Comparison of ENCODE assay signal across 12 cellular contexts in the genomic region with DNA sequence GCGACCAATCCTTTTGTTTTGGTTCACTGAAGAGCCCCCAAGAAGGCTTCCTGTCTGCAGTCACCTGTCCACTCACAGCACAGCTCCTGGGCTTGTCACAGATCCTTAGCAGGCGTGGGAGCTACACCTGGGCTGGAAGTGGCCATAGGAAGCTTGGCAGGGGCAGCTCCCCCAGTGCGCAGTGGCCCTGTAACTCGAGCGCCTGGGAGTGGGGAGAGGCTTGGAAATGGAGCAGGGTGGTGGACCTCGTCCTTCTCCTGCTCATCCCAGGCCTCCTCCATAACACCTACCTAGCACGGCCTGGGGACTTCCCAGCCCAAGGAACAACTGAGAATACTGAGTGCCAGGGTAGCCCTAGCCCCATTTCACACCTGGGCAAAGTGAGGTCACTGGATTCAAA. TPM values are rescaled to one million over a fixed set of nuclear protein-coding genes. Genes with fewer than 3 reads are reported as not detected.
A peak's percentile ranks its signal among the peaks of the same experiment; 100 is the strongest.
DNase-seq lines count a peak whose midpoint lies in the region; ATAC-seq and TF ChIP-seq lines count a peak whose summit lies in the region.
"Had no signal": no experiment of that assay in that cellular context is flagged by ENCODE, and none has a peak within 500 bp of the region (broad histone marks: within the 10 kb centered on the region; RNA-seq: fewer than 3 reads in every experiment).

No MANE protein-coding gene starts in this region.

- H3K36me3 ChIP-seq in DND-41 (ENCODE audit: insufficient read depth, low read length) (no peaks in the 10 kb centered on the region), OCI-LY7 (ENCODE audit: insufficient read depth, low read length) (no peaks in the 10 kb centered on the region), gastroesophageal sphincter (no peaks in the 10 kb centered on the region), BE2C (no peaks in the 10 kb centered on the region)
- H3K36me3 ChIP-seq: SJSA1 had no signal

- H3K79me2 ChIP-seq in DND-41 (ENCODE audit: insufficient read depth, low read length) (no peaks in the 10 kb centered on the region), OCI-LY7 (ENCODE audit: insufficient read depth, low read depth, low read length) (no peaks in the 10 kb centered on the region)

- H4K20me1 ChIP-seq in DND-41 (ENCODE audit: insufficient read depth, low read length) (no peaks in the 10 kb centered on the region), OCI-LY7 (ENCODE audit: insufficient read depth, low read length) (no peaks in the 10 kb centered on the region)

- TF ChIP-seq CTCF in DND-41 (IDR thresholded peaks at IDR 0.05; ENCODE audit: borderline replicate concordance, extremely low read depth, low read length, poor library complexity, severe bottlenecking) = no peak
- no peak for TF ChIP-seq CTCF in OCI-LY7 (conservative IDR thresholded peaks at IDR 0.05; ENCODE audit: low read length)
- TF ChIP-seq CTCF in gastroesophageal sphincter (IDR thresholded peaks at IDR 0.05) = no peak
- TF ChIP-seq CTCF in osteocyte (IDR thresholded peaks at IDR 0.05) = no peak
- no peak for TF ChIP-seq CTCF in BE2C (IDR thresholded peaks at IDR 0.05; ENCODE audit: low read depth, low read length)

- TF ChIP-seq POLR2A in gastroesophageal sphincter (IDR thresholded peaks at IDR 0.05) = no peak

- H3K36me3 Mint-ChIP-seq in osteocyte (ENCODE audit: unreplicated experiment) = no peaks in the 10 kb centered on the region
- H3K36me3 Mint-ChIP-seq: CD8-positive, alpha-beta T cell had no signal

- no peak overlapping the region for H3K4me3 Mint-ChIP-seq in osteocyte (ENCODE audit: unreplicated experiment)
- H3K4me3 Mint-ChIP-seq: CD8-positive, alpha-beta T cell had no signal

- intact Hi-C loops in OCI-LY7 (cut with micrococcal nuclease; ENCODE audit: unreplicated experiment) = loop anchor here (5.0 kb wide), 1 partner anchor 579 kb away; no protein-coding TSS in a partner anchor

- DNase-seq in DND-41 = no peak
- no peak for DNase-seq in OCI-LY7 (ENCODE audit: low spot score)
- peak; percentile 73 for DNase-seq in osteocyte (ENCODE audit: extremely low spot score, unreplicated experiment)
- no peak for DNase-seq in BE2C
- DNase-seq in NCI-H1417 treated with DMSO at 0.1 percent for 48 hours (lab: John Stamatoyannopoulos, UW) = no peak
- DNase-seq: GF-D8 had no signal

- H3K9me3 ChIP-seq in DND-41 (ENCODE audit: insufficient read depth, low read length, severe bottlenecking) = no peaks in the 10 kb centered on the region
- H3K9me3 ChIP-seq in OCI-LY7 (ENCODE audit: low read length) = no peaks in the 10 kb centered on the region
- H3K9me3 ChIP-seq in gastroesophageal sphincter = no peaks in the 10 kb centered on the region
- H3K9me3 ChIP-seq in BE2C = no peaks in the 10 kb centered on the region
- H3K9me3 ChIP-seq: SJSA1 had no signal

- POLR2A ChIA-PET in OCI-LY7 (lab: Charles Lee) = interaction anchor here (1.2 to 1.5 kb wide), 2 partner anchors 55 to 96 kb away, joined by 3 read pairs; no protein-coding TSS in a partner anchor

- no peaks in the 10 kb centered on the region for H3K4me1 ChIP-seq in DND-41 (ENCODE audit: insufficient read depth, low read length)
- no peaks in the 10 kb centered on the region for H3K4me1 ChIP-seq in OCI-LY7 (ENCODE audit: insufficient read depth, low read length, poor library complexity, severe bottlenecking)
- peaks cover 0 to 8% (median 0%) of the 10 kb centered on the region in 3 donors for H3K4me1 ChIP-seq in gastroesophageal sphincter
- H3K4me1 ChIP-seq in BE2C = no peaks in the 10 kb centered on the region

- TF ChIP-seq EP300 in gastroesophageal sphincter (IDR thresholded peaks at IDR 0.05) = no peak

- H3K4me2 ChIP-seq in DND-41 (ENCODE audit: insufficient read depth, low read length) (no peak overlapping the region), OCI-LY7 (ENCODE audit: low read length) (no peak overlapping the region)

- H2AFZ ChIP-seq in DND-41 (ENCODE audit: low read depth, low read length) = 0 out of 2 replicates have a peak overlapping the region, but pooled peaks have one; percentile 45
- peak overlapping the region; percentile 34; the same call in 1 of the 2 replicates for H2AFZ ChIP-seq in OCI-LY7 (ENCODE audit: low read length)

- H3K27ac ChIP-seq in DND-41 (ENCODE audit: low read length) (no peak overlapping the region), OCI-LY7 (ENCODE audit: low read depth, low read length, poor library complexity, severe bottlenecking) (no peak overlapping the region), gastroesophageal sphincter (no peak overlapping the region)
- H3K27ac ChIP-seq: RWPE1, SJSA1 had no signal

- H3K27me3 ChIP-seq in DND-41 (ENCODE audit: insufficient read depth, low read length, poor library complexity) (no peaks in the 10 kb centered on the region), gastroesophageal sphincter (peaks cover 18% of the 10 kb centered on the region), BE2C (no peaks in the 10 kb centered on the region)
- H3K27me3 ChIP-seq: SJSA1 had no signal

- H3K4me3 ChIP-seq in DND-41 (ENCODE audit: low read depth in 1 of 2, low read length in 2 of 2) (no peak overlapping the region), OCI-LY7 (ENCODE audit: low read depth, low read length, poor library complexity, severe bottlenecking) (no peak overlapping the region), gastroesophageal sphincter (no peak overlapping the region), BE2C (ENCODE audit: low read depth, low read length) (no peak overlapping the region)
- H3K4me3 ChIP-seq: SJSA1 had no signal

- CTCF ChIA-PET in OCI-LY7 (lab: Charles Lee; ENCODE audit: unreplicated experiment) = interaction anchor here (1.7 kb wide), 1 partner anchor 61 kb away, joined by 14 read pairs; no protein-coding TSS in a partner anchor

- no peaks in the 10 kb centered on the region for H3K4me1 Mint-ChIP-seq in osteocyte (ENCODE audit: unreplicated experiment)

- no peaks in the 10 kb centered on the region for H3K9me3 Mint-ChIP-seq in osteocyte (ENCODE audit: unreplicated experiment)
- H3K9me3 Mint-ChIP-seq: CD8-positive, alpha-beta T cell had no signal

- no peaks in the 10 kb centered on the region for H3K9me2 ChIP-seq in OCI-LY7 (ENCODE audit: insufficient read depth, low read length)

- no peak overlapping the region for H3K9ac ChIP-seq in DND-41 (ENCODE audit: low read depth, low read length)

- no peak overlapping the region for H3K27ac Mint-ChIP-seq in osteocyte (ENCODE audit: unreplicated experiment)
- H3K27ac Mint-ChIP-seq: CD8-positive, alpha-beta T cell had no signal

- no TSS peak for BruUV-seq in OCI-LY7 (replicated peaks; lab: Mats Ljungman, UMichigan)

- H3K27me3 Mint-ChIP-seq in osteocyte (ENCODE audit: unreplicated experiment) = peaks cover 33% of the 10 kb centered on the region

- WGBS in gastroesophageal sphincter (ENCODE audit: low coverage in 1 of 2), 2 donors = 40% methylated on average over 3 of the region's 7 CpGs; no CpG with 5 or more reads in 1 of the 2 donors

- ATAC-seq in DND-41 (ENCODE audit: insufficient read depth, low read depth) (no peak), gastroesophageal sphincter (peak; percentile 7), HG02623 (IDR thresholded peaks at IDR 0.05; ENCODE audit: unreplicated experiment) (no peak)

RNA-seq across cellular contexts. Expression of gene TGM7, which starts 16.0 kb away (rescaled TPM):
- total RNA-seq in OCI-LY7 (2014; rRNA removed; shearing (Covaris generic)) = not detected in 2 replicates
- not detected in 2 replicates for total RNA-seq in OCI-LY7 (2022)
- not detected for total RNA-seq in gastroesophageal sphincter
- total RNA-seq in osteocyte = not detected in 2 replicates
- polyA plus RNA-seq in BE2C (2012; ENCODE audit: insufficient read depth, insufficient read length, low read depth) = not detected
- total RNA-seq: CD8-positive, alpha-beta T cell; NCI-H460; SJSA1 had no signal

RNA-seq across cellular contexts. Expression of gene TGM5, which starts 19.3 kb away (rescaled TPM):
- not detected in 2 replicates for total RNA-seq in OCI-LY7 (2014; rRNA removed; shearing (Covaris generic))
- total RNA-seq in OCI-LY7 (2022) (not detected in 2 replicates), gastroesophageal sphincter (1 to 10 TPM in 1 of 4 donors, under 1 TPM in 2, not detected in 1; 0.31 to 1.3 (median 0.58) TPM), osteocyte (not detected in 2 replicates)
- polyA plus RNA-seq in BE2C (2012; ENCODE audit: insufficient read depth, insufficient read length, low read depth) = not detected
- total RNA-seq: CD8-positive, alpha-beta T cell; NCI-H460 had no signal

RNA-seq across cellular contexts. Expression of gene LCMT2, which starts 44.3 kb away (rescaled TPM):
- total RNA-seq in OCI-LY7 (2014; rRNA removed; shearing (Covaris generic)) = 13.2 and 22.1 TPM in 2 replicates
- total RNA-seq in OCI-LY7 (2022) = 10.5 TPM in 2 replicates
- 1 to 10 TPM; 5.4 to 9.5 (median 6.4) TPM for total RNA-seq in gastroesophageal sphincter
- total RNA-seq in osteocyte = 8.7 and 8.8 TPM in 2 replicates
- polyA plus RNA-seq in BE2C (2012; ENCODE audit: insufficient read depth, insufficient read length, low read depth) = 43.4 TPM
